20 cellular contexts compared by ENCODE assay signal in genomic region chr6:33651947-33652346, GRCh38. TPM values are rescaled to one million over a fixed set of nuclear protein-coding genes. Genes with fewer than 3 reads are reported as not detected.
DNase-seq lines count a peak whose midpoint lies in the region; ATAC-seq and TF ChIP-seq lines count a peak whose summit lies in the region.
"Had no signal": no experiment of that assay in that cellular context is flagged by ENCODE, and none has a peak within 500 bp of the region (broad histone marks: within the 10 kb centered on the region; RNA-seq: fewer than 3 reads in every experiment).

No MANE protein-coding gene starts in this region.

- no peaks in the 10 kb centered on the region for H3K79me2 ChIP-seq in SK-N-SH (ENCODE audit: insufficient read depth)

- peak overlapping the region; percentile 61 for H3K27ac Mint-ChIP-seq in activated T-cell treated with anti-CD3 and anti-CD28 coated beads, Interleukin-2, amount 50 U/mL, for 24 hours

- H3K36me3 ChIP-seq in spleen (peaks cover 0 to 73% (median 22%) of the 10 kb centered on the region in 6 donors), SK-N-SH (replicated peaks in 1 of 2; ENCODE audit: control insufficient read depth in 1 of 2, insufficient read depth in 2 of 2, low read length in 1 of 2) (no peaks in the 10 kb centered on the region)

- no peak overlapping the region for H3K4me3 ChIP-seq in spleen
- H3K4me3 ChIP-seq in SK-N-SH (ENCODE audit: low read depth in 2 of 2, low read length in 1 of 2), result no peak overlapping the region
- H3K4me3 ChIP-seq: SJSA1 had no signal

- no peak overlapping the region for H3K4me3 Mint-ChIP-seq in activated T-cell treated with anti-CD3 and anti-CD28 coated beads, Interleukin-2, amount 50 U/mL, for 24 hours
- H3K4me3 Mint-ChIP-seq in activated T-cell treated with anti-CD3 and anti-CD28 coated beads, Interleukin-2, amount 50 U/mL, for 4 hours, result no peak overlapping the region

- H3K27me3 ChIP-seq in spleen (replicated peaks in 1 of 7) (no peaks in the 10 kb centered on the region), SK-N-SH (ENCODE audit: insufficient read depth) (no peaks in the 10 kb centered on the region)
- H3K27me3 ChIP-seq: SJSA1 had no signal

- no peaks in the 10 kb centered on the region for H3F3A ChIP-seq in SK-N-SH (replicated peaks; ENCODE audit: insufficient read depth)

- TF ChIP-seq CTCF in spleen (IDR thresholded peaks at IDR 0.05 in 8 of 11, conservative IDR thresholded peaks at IDR 0.05 in 3 of 11), result no peak
- no peak for TF ChIP-seq CTCF in SK-N-SH (IDR thresholded peaks at IDR 0.05)

- in situ Hi-C loops in KBM-7 (cut with MboI; ENCODE audit: low pct_unique_long_range_greater_than_20kb, low sequenced_read_pairs), result no loop called here

- 46 to 64% (median 59%) methylated on average over 5 of the region's 5 CpGs for WGBS in spleen, 5 donors
- WGBS in SK-N-SH (ENCODE audit: low lambda C conversion rate), result 93% methylated on average over 5 of the region's 5 CpGs

- H3K9ac ChIP-seq in SK-N-SH, result no peak overlapping the region

- H3K27ac ChIP-seq in spleen, result peak overlapping the region; percentile 23 to 81 (median 62)
- H3K27ac ChIP-seq in SK-N-SH (ENCODE audit: low read depth in 2 of 2, low read length in 1 of 2), result no peak overlapping the region
- H3K27ac ChIP-seq: SJSA1 had no signal

- POLR2A ChIA-PET in SK-N-SH (lab: Yijun Ruan, JAX), result interaction anchor here (0.8 kb wide), 1 partner anchor 17 kb away, joined by 3 read pairs; no protein-coding TSS in a partner anchor

- no peaks in the 10 kb centered on the region for H3K9me3 ChIP-seq in spleen
- no peaks in the 10 kb centered on the region for H3K9me3 ChIP-seq in SK-N-SH
- H3K9me3 ChIP-seq: SJSA1 had no signal

- no peak for DNase-seq in activated T-cell treated with anti-CD3 and anti-CD28 coated beads, Interleukin-2, amount 50 U/mL, for 24 hours
- no peak for DNase-seq in activated T-cell treated with anti-CD3 and anti-CD28 coated beads, Interleukin-2, amount 50 U/mL, for 4 hours
- DNase-seq in KBM-7 (peak; percentile 34), spleen (no peak), SK-N-SH (no peak), NCI-H1105 treated with DMSO at 0.1 percent for 48 hours (lab: John Stamatoyannopoulos, UW) (no peak)
- no peak for DNase-seq in activated CD4-positive, alpha-beta T cell treated with anti-CD3 and anti-CD28 coated beads for 48 hours
- DNase-seq: 8988T, AML-193, DND-41, IMR-90, NCI-H1417, NCI-H1694 treated with DMSO at 0.1 percent for 48 hours, NCI-H2081 treated with DMSO at 0.1 percent for 48 hours, NCI-H446, NCI-H526, OCI-M1 had no signal

- no peaks in the 10 kb centered on the region for H3K9me3 Mint-ChIP-seq in activated T-cell treated with anti-CD3 and anti-CD28 coated beads, Interleukin-2, amount 50 U/mL, for 24 hours
- H3K9me3 Mint-ChIP-seq in activated T-cell treated with anti-CD3 and anti-CD28 coated beads, Interleukin-2, amount 50 U/mL, for 4 hours, result no peaks in the 10 kb centered on the region

- no peaks in the 10 kb centered on the region for H4K20me1 ChIP-seq in SK-N-SH (ENCODE audit: insufficient read depth)

- TF ChIP-seq RAD21 in SK-N-SH (IDR thresholded peaks at IDR 0.05; ENCODE audit: low read length), result no peak

- no peak for ATAC-seq in activated T-cell treated with anti-CD3 and anti-CD28 coated beads, Interleukin-2, amount 50 U/mL, for 4 hours
- ATAC-seq in esophagus mucosa, result peak; percentile 28
- ATAC-seq: Right ventricle myocardium inferior had no signal

- H3K27me3 Mint-ChIP-seq in activated T-cell treated with anti-CD3 and anti-CD28 coated beads, Interleukin-2, amount 50 U/mL, for 24 hours, result no peaks in the 10 kb centered on the region
- no peaks in the 10 kb centered on the region for H3K27me3 Mint-ChIP-seq in activated T-cell treated with anti-CD3 and anti-CD28 coated beads, Interleukin-2, amount 50 U/mL, for 4 hours (ENCODE audit: low read depth)

- no peak overlapping the region for H2AFZ ChIP-seq in SK-N-SH (ENCODE audit: low read depth)

- peaks cover 11% of the 10 kb centered on the region for H3K4me1 Mint-ChIP-seq in activated T-cell treated with anti-CD3 and anti-CD28 coated beads, Interleukin-2, amount 50 U/mL, for 24 hours (ENCODE audit: low read depth)
- H3K4me1 Mint-ChIP-seq in activated T-cell treated with anti-CD3 and anti-CD28 coated beads, Interleukin-2, amount 50 U/mL, for 4 hours (ENCODE audit: low read depth), result peaks cover 7% of the 10 kb centered on the region

- peaks cover 0 to 25% (median 6%) of the 10 kb centered on the region in 6 donors for H3K4me1 ChIP-seq in spleen
- H3K4me1 ChIP-seq in SK-N-SH (ENCODE audit: control insufficient read depth in 1 of 2, insufficient read depth in 2 of 2, low read depth in 1 of 2, low read length in 1 of 2), result peaks cover 0 to 13% of the 10 kb centered on the region in 2 experiments; a peak in 1 of 4 replicates
- H3K4me1 ChIP-seq: SJSA1 had no signal

- CTCF ChIA-PET in SK-N-SH (lab: Yijun Ruan, JAX), result interaction anchor here (0.9 to 1.9 kb wide), 8 partner anchors 13 to 93 kb away, joined by 3 to 6 read pairs (median 4); partner anchors contain the start of gene UQCC2

- no peak for TF ChIP-seq POLR2A in spleen (IDR thresholded peaks at IDR 0.05)

- H3K4me2 ChIP-seq in SK-N-SH, result no peak overlapping the region

- H3K36me3 Mint-ChIP-seq in activated T-cell treated with anti-CD3 and anti-CD28 coated beads, Interleukin-2, amount 50 U/mL, for 24 hours (ENCODE audit: low read depth), result peaks cover 80% of the 10 kb centered on the region
- peaks cover 20% of the 10 kb centered on the region for H3K36me3 Mint-ChIP-seq in activated T-cell treated with anti-CD3 and anti-CD28 coated beads, Interleukin-2, amount 50 U/mL, for 4 hours (ENCODE audit: insufficient read depth)

- H3K9me2 ChIP-seq in SK-N-SH, result no peaks in the 10 kb centered on the region

- intact Hi-C loops in spleen (cut with DNase I; ENCODE audit: low total_unique reads), result no loop called here

- no peak for TF ChIP-seq EP300 in SK-N-SH (IDR thresholded peaks at IDR 0.05; ENCODE audit: borderline replicate concordance in 1 of 2, low read depth in 1 of 2, low read length in 1 of 2)

TF ChIP-seq in SK-N-SH, 30 proteins besides CTCF, POLR2A, EP300 and RAD21 (continues in another document):
- no peak for TF ChIP-seq GATA2 (CRISPR knock-in tag; IDR thresholded peaks at IDR 0.05)
- TF ChIP-seq RXRA (IDR thresholded peaks at IDR 0.05; ENCODE audit: borderline replicate concordance, low read depth), result no peak
- no peak for TF ChIP-seq REST (IDR thresholded peaks at IDR 0.05; ENCODE audit: low read depth, low read length)
- no peak for TF ChIP-seq USF1 (IDR thresholded peaks at IDR 0.05; ENCODE audit: borderline replicate concordance, low read depth)
- no peak for TF ChIP-seq POLR2AphosphoS5 (IDR thresholded peaks at IDR 0.05; ENCODE audit: low read depth, low read length)
- no peak for TF ChIP-seq NRF1 (IDR thresholded peaks at IDR 0.05; ENCODE audit: low read depth, low read length)

RNA-seq across cellular contexts. Expression of gene ITPR3, which starts 30.8 kb away (rescaled TPM):
- 10 to 100 TPM; 34.6 to 37.2 (median 35.5) TPM for total RNA-seq in activated T-cell treated with anti-CD3 and anti-CD28 coated beads, Interleukin-2, amount 50 U/mL, for 4 hours
- 23.7 TPM for total RNA-seq in esophagus mucosa
- 10 to 100 TPM; 42.1 to 95.6 (median 68.1) TPM for total RNA-seq in spleen
- 10 to 100 TPM in 2 of 3 donors, 1 to 10 TPM in 1; 9.9 to 37.9 (median 20.0) TPM for polyA plus RNA-seq in spleen
- 4.7 and 8.1 TPM in 2 replicates for polyA plus RNA-seq in SK-N-SH (2012; rRNA removed)
- polyA plus RNA-seq in SK-N-SH (2012; cell fraction: cytosol; rRNA removed), result 1.9 and 3.7 TPM in 2 replicates
- polyA plus RNA-seq in SK-N-SH (2012; cell fraction: nucleus; rRNA removed), result 22.6 and 23.4 TPM in 2 replicates

RNA-seq across cellular contexts. Expression of gene UQCC2, which starts 59.6 kb away (rescaled TPM):
- 100 to 1,000 TPM; 108 to 142 (median 110) TPM for total RNA-seq in activated T-cell treated with anti-CD3 and anti-CD28 coated beads, Interleukin-2, amount 50 U/mL, for 4 hours
- total RNA-seq in esophagus mucosa (77.6 TPM), spleen (10 to 100 TPM in 6 of 7 donors, 1 to 10 TPM in 1; 8.7 to 34.8 (median 22.4) TPM)
- polyA plus RNA-seq in spleen (10 to 100 TPM; 58.7 to 77.0 (median 66.4) TPM), SK-N-SH (2012; rRNA removed) (49.8 and 59.0 TPM in 2 replicates)
- polyA plus RNA-seq in SK-N-SH (2012; cell fraction: cytosol; rRNA removed), result 43.2 and 47.9 TPM in 2 replicates
- 37.4 and 42.0 TPM in 2 replicates for polyA plus RNA-seq in SK-N-SH (2012; cell fraction: nucleus; rRNA removed)

Comparison
In these comparisons a context has a peak if more than half of its experiments do, and no peak if none do; other contexts are left out.
1. H3K27ac ChIP-seq: peak in spleen (8 of 8); none in SK-N-SH (0 of 2).